25 cellular contexts compared by ENCODE assay signal in the genomic region with DNA sequence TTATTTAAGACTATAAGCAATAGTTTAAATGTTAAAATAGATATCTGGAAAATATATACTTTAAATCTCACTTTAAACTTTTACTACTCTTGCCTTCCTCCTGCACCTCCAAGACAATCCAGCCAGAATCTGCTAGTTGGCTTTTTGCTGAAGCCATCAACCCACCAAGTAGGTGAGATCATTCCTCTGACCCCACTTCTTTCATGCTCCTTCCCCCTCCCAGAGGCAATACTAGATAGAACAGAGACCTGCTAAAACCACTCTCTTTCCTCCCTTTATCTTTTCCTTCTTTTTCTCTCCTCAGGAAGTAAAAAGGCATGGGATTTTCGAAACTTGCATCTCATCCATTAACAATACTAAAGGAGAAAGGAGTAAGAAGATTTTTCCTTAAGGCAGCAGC.
"Had no signal": no experiment of that assay in that cellular context is flagged by ENCODE, and none has a peak within 500 bp of the region (broad histone marks: within the 10 kb centered on the region; RNA-seq: fewer than 3 reads in every experiment).

No MANE protein-coding gene starts in this region.

- H3K9ac ChIP-seq: parathyroid adenoma had no signal

- DNase-seq: naive thymus-derived CD4-positive, alpha-beta T cell; natural killer cell; nucleus accumbens; ovary; posterior cingulate gyrus; psoas muscle; right cardiac atrium; right lobe of liver; sigmoid colon; small intestine; stimulated activated CD4-positive, alpha-beta T cell treated with anti-CD3 and anti-CD28 coated beads, Interleukin-15, amount 100 ng/mL, for 24 hours; stimulated activated CD4-positive, alpha-beta T cell treated with anti-CD3 and anti-CD28 coated beads, Interleukin-2, amount 100 ng/mL, for 24 hours; stimulated activated CD4-positive, alpha-beta T cell treated with anti-CD3 and anti-CD28 coated beads, Interleukin-2, amount 100 ng/mL, for 48 hours; stimulated activated CD4-positive, alpha-beta T cell treated with anti-CD3 and anti-CD28 coated beads, Interleukin-4, amount 100 ng/mL, for 24 hours; stimulated activated naive B cell treated with anti-CD40 and anti-IgM and Interleukin-4, amounts not matched to agents 10 μg/mL and 1 μg/mL and 100 μg/mL, for 72 hours; stimulated activated naive CD4-positive, alpha-beta T cell treated with Interleukin-2 at 50 U/mL for 16 hours; stomach; thyroid gland; trophoblast cell; upper lobe of left lung; uterus had no signal

- H3K4me3 ChIP-seq: ovary, psoas muscle, right lobe of liver, sigmoid colon, stomach, thoracic aorta, thyroid gland, tibial nerve, upper lobe of left lung, uterus had no signal

- H3K27ac ChIP-seq: neutrophil, ovary, parathyroid adenoma, psoas muscle, right lobe of liver, sigmoid colon, stomach, thoracic aorta, thyroid gland, tibial nerve, upper lobe of left lung, uterus had no signal

- H3K79me2 ChIP-seq: parathyroid adenoma had no signal

- H3K4me1 ChIP-seq: parathyroid adenoma, psoas muscle, right lobe of liver, sigmoid colon, thyroid gland, upper lobe of left lung, uterus had no signal

- H3K27me3 ChIP-seq: neutrophil, ovary, right lobe of liver, sigmoid colon, stomach, thyroid gland, tibial nerve, upper lobe of left lung, uterus had no signal

- FAIRE-seq: small intestine had no signal

- H3K36me3 ChIP-seq: neutrophil, ovary, right lobe of liver, sigmoid colon, stomach, thoracic aorta, thyroid gland, tibial nerve, upper lobe of left lung, uterus had no signal

- H2AFZ ChIP-seq: parathyroid adenoma had no signal
